8 cellular contexts compared by ENCODE assay signal in the genomic region with DNA sequence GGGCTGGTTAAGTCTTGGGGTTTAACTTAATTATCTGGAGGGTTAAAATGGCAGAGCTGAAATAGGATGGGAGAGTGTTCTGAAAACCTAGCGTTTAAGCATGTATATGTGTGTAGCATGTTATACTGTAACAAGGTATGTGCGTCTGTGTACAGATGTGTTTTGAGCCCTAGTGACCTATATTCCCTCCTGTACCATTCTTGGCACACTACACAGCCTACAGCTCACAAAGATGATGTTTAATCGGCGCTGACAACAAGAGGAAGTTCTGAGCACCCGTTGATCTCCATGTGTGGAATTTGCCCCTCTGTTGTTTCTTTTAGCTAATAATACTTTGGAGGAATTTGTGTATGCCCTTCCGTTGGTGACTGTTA. TPM values are rescaled to one million over a fixed set of nuclear protein-coding genes. Genes with fewer than 3 reads are reported as not detected.
DNase-seq lines count a peak whose midpoint lies in the region; ATAC-seq and TF ChIP-seq lines count a peak whose summit lies in the region.

No MANE protein-coding gene starts in this region.

- peak overlapping the region in 2 of 3 donors; percentile 64 to 86 for H3K27ac ChIP-seq in thyroid gland

- no peak overlapping the region for H3K27ac Mint-ChIP-seq in activated CD8-positive, alpha-beta memory T cell treated with anti-CD3 and anti-CD28 coated beads, Interleukin-2, amount 10 ng/mL, durations not matched to agents 7 days and 5 days
- peak overlapping the region; percentile 47 for H3K27ac Mint-ChIP-seq in activated naive CD8-positive, alpha-beta T cell treated with anti-CD3 and anti-CD28 coated beads for 36 hours

- H3K27me3 ChIP-seq in thyroid gland, result no peaks in the 10 kb centered on the region

- H3K36me3 Mint-ChIP-seq in activated CD8-positive, alpha-beta memory T cell treated with anti-CD3 and anti-CD28 coated beads, Interleukin-2, amount 10 ng/mL, durations not matched to agents 7 days and 5 days, result no peaks in the 10 kb centered on the region
- H3K36me3 Mint-ChIP-seq in activated naive CD8-positive, alpha-beta T cell treated with anti-CD3 and anti-CD28 coated beads for 36 hours, result peaks cover 15% of the 10 kb centered on the region

- H3K4me1 Mint-ChIP-seq in activated CD8-positive, alpha-beta memory T cell treated with anti-CD3 and anti-CD28 coated beads, Interleukin-2, amount 10 ng/mL, durations not matched to agents 7 days and 5 days, result peaks cover 20% of the 10 kb centered on the region
- H3K4me1 Mint-ChIP-seq in activated naive CD8-positive, alpha-beta T cell treated with anti-CD3 and anti-CD28 coated beads for 36 hours, result peaks cover 49% of the 10 kb centered on the region

- CTCF ChIA-PET in activated CD8-positive, alpha-beta memory T cell treated with anti-CD3 and anti-CD28 coated beads, Interleukin-2, amount 10 ng/mL, durations not matched to agents 7 days and 5 days (lab: Charles Lee), result interaction anchor here (2.0 to 4.7 kb wide), 4 partner anchors 10 to 276 kb away, joined by 9 to 104 read pairs (median 30); no protein-coding TSS in a partner anchor

- H3K27me3 Mint-ChIP-seq in activated CD8-positive, alpha-beta memory T cell treated with anti-CD3 and anti-CD28 coated beads, Interleukin-2, amount 10 ng/mL, durations not matched to agents 7 days and 5 days, result peaks cover 18% of the 10 kb centered on the region
- H3K27me3 Mint-ChIP-seq in activated naive CD8-positive, alpha-beta T cell treated with anti-CD3 and anti-CD28 coated beads for 36 hours, result no peaks in the 10 kb centered on the region

- peak overlapping the region; percentile 76 for H3K4me3 Mint-ChIP-seq in activated CD8-positive, alpha-beta memory T cell treated with anti-CD3 and anti-CD28 coated beads, Interleukin-2, amount 10 ng/mL, durations not matched to agents 7 days and 5 days
- H3K4me3 Mint-ChIP-seq in activated naive CD8-positive, alpha-beta T cell treated with anti-CD3 and anti-CD28 coated beads for 36 hours, result peak overlapping the region; percentile 89

- H3K9me3 ChIP-seq in thyroid gland, result no peaks in the 10 kb centered on the region

- no peak for TF ChIP-seq CTCF in thyroid gland (IDR thresholded peaks at IDR 0.05)

- DNase-seq in activated CD8-positive, alpha-beta memory T cell treated with anti-CD3 and anti-CD28 coated beads, Interleukin-2, amount 10 ng/mL, durations not matched to agents 7 days and 5 days, result no peak
- no peak for DNase-seq in activated CD8-positive, alpha-beta memory T cell treated with anti-CD3 and anti-CD28 coated beads, Interleukin-2, amount 50 U/mL, for 48 hours
- no peak for DNase-seq in activated naive CD8-positive, alpha-beta T cell treated with anti-CD3 and anti-CD28 coated beads for 36 hours
- DNase-seq in kidney glomerular epithelial cell (lab: John Stamatoyannopoulos, UW) (peak; percentile 56), thyroid gland (no peak), NCI-H1092 (lab: John Stamatoyannopoulos, UW) (no peak)

- no peaks in the 10 kb centered on the region for H3K36me3 ChIP-seq in thyroid gland

- WGBS in thyroid gland, 2 donors, result 12 to 19% methylated on average over 6 of the region's 6 CpGs

- peak overlapping the region in 1 of 3 donors; percentile 88 for H3K4me3 ChIP-seq in thyroid gland (replicated peaks in 1 of 3)

- no peaks in the 10 kb centered on the region for H3K9me3 Mint-ChIP-seq in activated CD8-positive, alpha-beta memory T cell treated with anti-CD3 and anti-CD28 coated beads, Interleukin-2, amount 10 ng/mL, durations not matched to agents 7 days and 5 days (ENCODE audit: low read depth)
- H3K9me3 Mint-ChIP-seq in activated naive CD8-positive, alpha-beta T cell treated with anti-CD3 and anti-CD28 coated beads for 36 hours, result peaks cover 1% of the 10 kb centered on the region

- intact Hi-C loops in thyroid gland (cut with DNase I), result no loop called here

- no peak for TF ChIP-seq POLR2A in thyroid gland (IDR thresholded peaks at IDR 0.05)

- peaks cover 5 to 14% of the 10 kb centered on the region in 2 donors for H3K4me1 ChIP-seq in thyroid gland

- ATAC-seq in activated CD8-positive, alpha-beta memory T cell treated with anti-CD3 and anti-CD28 coated beads, Interleukin-2, amount 10 ng/mL, durations not matched to agents 7 days and 5 days, result no peak
- ATAC-seq in GM19455 (IDR thresholded peaks at IDR 0.05; ENCODE audit: unreplicated experiment) (no peak), GM19397 (IDR thresholded peaks at IDR 0.05; ENCODE audit: unreplicated experiment) (no peak)

RNA-seq across cellular contexts. Expression of gene CARMIL1, which starts 1.4 kb away (rescaled TPM):
- 1 to 10 TPM; 3.4 to 3.8 TPM for total RNA-seq in activated CD8-positive, alpha-beta memory T cell treated with anti-CD3 and anti-CD28 coated beads, Interleukin-2, amount 10 ng/mL, durations not matched to agents 7 days and 5 days
- total RNA-seq in activated naive CD8-positive, alpha-beta T cell treated with anti-CD3 and anti-CD28 coated beads for 36 hours, result 1 to 10 TPM; 7.1 to 8.1 TPM
- 10 to 100 TPM; 24.7 to 34.4 (median 30.7) TPM for total RNA-seq in thyroid gland
